10 cellular contexts compared by ENCODE assay signal in the genomic region with DNA sequence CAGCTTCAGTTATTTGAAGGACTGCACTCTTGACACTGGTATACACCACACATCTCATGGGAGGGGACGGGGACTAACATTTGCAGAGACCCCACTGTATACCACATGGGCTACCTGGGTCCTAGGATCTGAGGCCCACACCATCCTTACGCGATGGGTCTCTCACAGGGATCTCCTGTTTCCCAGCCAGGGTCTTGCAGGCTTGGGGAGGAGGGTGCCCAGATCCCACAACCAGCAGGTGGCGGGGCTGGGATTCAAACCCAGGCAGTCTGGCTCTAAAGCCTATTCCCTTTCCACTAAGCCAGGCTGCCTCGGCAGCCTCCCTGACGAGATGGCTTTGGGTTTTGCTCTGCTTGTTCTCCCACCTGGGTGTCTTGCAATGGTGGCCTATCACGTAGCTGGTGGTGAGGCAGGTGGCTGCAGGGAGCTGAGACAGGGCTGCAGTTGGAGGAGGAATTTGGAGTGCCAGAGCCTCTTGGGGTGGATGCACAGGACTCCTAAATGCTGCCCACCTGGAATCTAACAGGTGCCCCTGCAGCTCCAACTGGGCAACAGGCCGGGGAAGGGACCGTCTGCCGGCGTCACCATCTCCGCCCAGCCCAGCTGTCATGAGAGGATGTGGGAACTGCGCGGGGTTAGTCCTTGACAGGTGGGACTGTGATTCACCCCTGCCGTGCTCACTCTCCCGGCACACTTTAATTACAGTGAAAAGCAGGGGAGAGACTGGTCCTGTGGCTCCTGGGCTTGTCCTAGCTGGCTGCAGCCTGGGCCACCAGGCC.
DNase-seq lines count a peak whose midpoint lies in the region; ATAC-seq lines count a peak whose summit lies in the region.
"Had no signal": no experiment of that assay in that cellular context is flagged by ENCODE, and none has a peak within 500 bp of the region (broad histone marks: within the 10 kb centered on the region; RNA-seq: fewer than 3 reads in every experiment).

No MANE protein-coding gene starts in this region.

- peak overlapping the region; percentile 71 to 77 for H3K4me3 Mint-ChIP-seq in effector memory CD8-positive, alpha-beta T cell

- H3K36me3 Mint-ChIP-seq in effector memory CD8-positive, alpha-beta T cell (ENCODE audit: insufficient read depth): peaks cover 13% of the 10 kb centered on the region

- no peak overlapping the region for H3K9ac ChIP-seq in trophoblast cell (ENCODE audit: low read length)

- peak; percentile 64 for ATAC-seq in effector memory CD8-positive, alpha-beta T cell (replicated peaks)
- no peak for ATAC-seq in HG03469 (IDR thresholded peaks at IDR 0.05; ENCODE audit: unreplicated experiment)
- ATAC-seq: sciatic nerve had no signal

- H3K4ac ChIP-seq in trophoblast cell (ENCODE audit: low read depth, low read length): no peak overlapping the region

- peaks cover 6% of the 10 kb centered on the region for H3K9me3 ChIP-seq in trophoblast cell (ENCODE audit: insufficient read depth, low read depth, low read length)

- H3K4me1 Mint-ChIP-seq in effector memory CD8-positive, alpha-beta T cell (ENCODE audit: low read depth in 2 of 2): peaks cover 26 to 31% of the 10 kb centered on the region in 2 donors

- H3K27me3 ChIP-seq in trophoblast cell (ENCODE audit: insufficient read depth, low read length): peaks cover 4% of the 10 kb centered on the region

- in situ Hi-C loops in ACHN (cut with HindIII; ENCODE audit: low pct_ligation_motif_present, low pct_unique_long_range_greater_than_20kb, low sequenced_read_pairs): no loop called here

- no CpG with 5 or more reads among the region's 16 CpGs for WGBS in trophoblast cell (ENCODE audit: extremely low coverage, insufficient coverage, insufficient read length)

- H3K23ac ChIP-seq in trophoblast cell (ENCODE audit: low read length): no peak overlapping the region

- peaks cover 0 to 10% of the 10 kb centered on the region in 2 donors for H3K27me3 Mint-ChIP-seq in effector memory CD8-positive, alpha-beta T cell

- no peak overlapping the region for H2BK12ac ChIP-seq in trophoblast cell (ENCODE audit: low read length)

- DNase-seq in ACHN: peak; percentile 19
- DNase-seq in ELR (ENCODE audit: low read depth): peak; percentile 26
- DNase-seq in NCI-H345 (lab: John Stamatoyannopoulos, UW): peak; percentile 92
- DNase-seq in effector memory CD8-positive, alpha-beta T cell: peak in 2 of 3 experiments; percentile 28 to 42
- no peak for DNase-seq in putamen (ENCODE audit: low spot score)
- no peak for DNase-seq in effector CD4-positive, alpha-beta T cell
- DNase-seq in trophoblast cell: no peak

- peaks cover 0 to 2% of the 10 kb centered on the region in 2 experiments for H3K4me1 ChIP-seq in trophoblast cell (ENCODE audit: control insufficient read depth in 1 of 2, insufficient read depth in 2 of 2, low read length in 2 of 2)

- no peak overlapping the region for H4K91ac ChIP-seq in trophoblast cell (ENCODE audit: low read depth, low read length)

- H3K36me3 ChIP-seq in trophoblast cell (ENCODE audit: control insufficient read depth in 1 of 2, insufficient read depth in 2 of 2, low read length in 2 of 2): no peaks in the 10 kb centered on the region

- no peaks in the 10 kb centered on the region for H3K79me1 ChIP-seq in trophoblast cell (ENCODE audit: low read length)

- no peak overlapping the region for H2AK5ac ChIP-seq in trophoblast cell (ENCODE audit: low read length)

- no peak overlapping the region for H4K12ac ChIP-seq in trophoblast cell (ENCODE audit: low read depth, low read length)

- no peak overlapping the region for H3K4me2 ChIP-seq in trophoblast cell (ENCODE audit: low read length)

- no peak overlapping the region for H4K8ac ChIP-seq in trophoblast cell (ENCODE audit: low read depth, low read length)

- no peak overlapping the region for H2BK5ac ChIP-seq in trophoblast cell (ENCODE audit: low read depth, low read length, poor library complexity)

- H3K4me3 ChIP-seq in trophoblast cell (ENCODE audit: low read depth, low read length): no peak overlapping the region

- H3K27ac Mint-ChIP-seq in effector memory CD8-positive, alpha-beta T cell: peak overlapping the region; percentile 79 to 89

- no peak overlapping the region for H2BK120ac ChIP-seq in trophoblast cell (ENCODE audit: insufficient read depth, low read length, poor library complexity)

- H3K27ac ChIP-seq in trophoblast cell (ENCODE audit: low read depth, low read length): no peak overlapping the region
- H3K27ac ChIP-seq: HL-60 had no signal

- no peak overlapping the region for H3K14ac ChIP-seq in trophoblast cell (ENCODE audit: low read length)

- no peaks in the 10 kb centered on the region for H3K9me3 Mint-ChIP-seq in effector memory CD8-positive, alpha-beta T cell

- no peaks in the 10 kb centered on the region for H3K79me2 ChIP-seq in trophoblast cell (ENCODE audit: control insufficient read depth, insufficient read depth, low read length, poor library complexity)

- no peak overlapping the region for H3K18ac ChIP-seq in trophoblast cell (ENCODE audit: low read length)

- no peak overlapping the region for H2AFZ ChIP-seq in trophoblast cell (ENCODE audit: insufficient read depth, low read length, poor library complexity)

Comparison
In these comparisons a context has a peak if more than half of its experiments do, and no peak if none do; other contexts are left out.
1. DNase-seq: peak in ACHN (single experiment), ELR (single experiment), NCI-H345 (single experiment) and effector memory CD8-positive, alpha-beta T cell (2 of 3); none in putamen (single experiment), effector CD4-positive, alpha-beta T cell (single experiment) and trophoblast cell (0 of 2).